ENCODE assay signal across 9 cellular contexts in the genomic region with DNA sequence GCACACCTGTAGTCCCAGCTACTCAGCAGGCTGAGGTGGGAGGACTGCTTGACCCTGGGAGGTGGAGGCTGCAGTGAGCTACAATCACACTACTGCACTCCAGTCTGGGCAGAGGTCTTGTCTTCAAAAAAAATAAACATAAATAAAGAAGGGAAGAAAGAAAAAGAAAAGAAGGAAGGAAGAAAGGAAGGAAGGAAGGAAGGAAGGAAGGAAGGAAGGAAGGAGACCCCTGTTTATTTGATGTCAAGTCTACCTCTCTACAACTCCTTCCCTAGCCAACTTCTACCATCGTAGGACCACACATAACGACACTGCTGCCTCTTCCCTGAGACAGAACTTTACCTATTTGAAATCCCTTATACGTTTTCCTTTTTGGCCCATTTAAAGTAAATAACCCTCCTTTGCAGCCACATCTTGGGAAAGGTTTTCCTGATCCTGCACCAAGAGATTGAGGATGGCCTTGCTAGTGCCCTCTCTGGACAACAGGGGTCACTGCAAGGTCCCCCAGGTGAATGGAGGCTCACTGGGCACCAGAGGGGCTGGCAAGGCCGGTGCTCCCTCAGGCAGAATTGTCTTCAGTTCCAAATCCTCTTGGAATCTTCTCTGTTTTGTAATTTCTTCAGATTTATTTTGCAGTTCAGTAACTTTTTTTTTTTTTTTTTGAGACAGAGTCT. TPM values are rescaled to one million over a fixed set of nuclear protein-coding genes. Genes with fewer than 3 reads are reported as not detected.
DNase-seq lines count a peak whose midpoint lies in the region; ATAC-seq and TF ChIP-seq lines count a peak whose summit lies in the region.
"Had no signal": no experiment of that assay in that cellular context is flagged by ENCODE, and none has a peak within 500 bp of the region (broad histone marks: within the 10 kb centered on the region; RNA-seq: fewer than 3 reads in every experiment).

No MANE protein-coding gene starts in this region.

- DNase-seq in right atrium auricular region (ENCODE audit: low spot score) = no peak
- no peak for DNase-seq in left ventricle myocardium superior
- DNase-seq in RPMI7951 (ENCODE audit: low read depth) = peak; percentile 46
- peak; percentile 58 for DNase-seq in glutamatergic neuron

- H3K27me3 Mint-ChIP-seq in glutamatergic neuron (ENCODE audit: unreplicated experiment) = no peaks in the 10 kb centered on the region
- H3K27me3 Mint-ChIP-seq in stimulated activated memory B cell treated with anti-CD40 and anti-IgM and Interleukin-4, amounts not matched to agents 10 μg/mL and 1 μg/mL and 100 μg/mL, for 72 hours = no peaks in the 10 kb centered on the region

- ATAC-seq in left ventricle myocardium superior (no peak), HG03342 (IDR thresholded peaks at IDR 0.05; ENCODE audit: unreplicated experiment) (no peak), GM21526 (IDR thresholded peaks at IDR 0.05; ENCODE audit: low FRiP score, unreplicated experiment) (no peak), GM18520 (IDR thresholded peaks at IDR 0.05; ENCODE audit: unreplicated experiment) (no peak)
- no peak for ATAC-seq in stimulated activated memory B cell treated with anti-CD40 and anti-IgM and Interleukin-4, amounts not matched to agents 10 μg/mL and 1 μg/mL and 100 μg/mL, for 72 hours

- H3K27ac ChIP-seq in right atrium auricular region = no peak overlapping the region
- H3K27ac ChIP-seq: skin epidermis had no signal

- peaks cover 5% of the 10 kb centered on the region for H3K36me3 Mint-ChIP-seq in glutamatergic neuron (ENCODE audit: unreplicated experiment)
- peaks cover 21% of the 10 kb centered on the region for H3K36me3 Mint-ChIP-seq in stimulated activated memory B cell treated with anti-CD40 and anti-IgM and Interleukin-4, amounts not matched to agents 10 μg/mL and 1 μg/mL and 100 μg/mL, for 72 hours

- peaks cover 0 to 19% of the 10 kb centered on the region in 2 donors for H3K4me1 ChIP-seq in right atrium auricular region

- no peak overlapping the region for H3K27ac Mint-ChIP-seq in glutamatergic neuron (ENCODE audit: unreplicated experiment)
- no peak overlapping the region for H3K27ac Mint-ChIP-seq in stimulated activated memory B cell treated with anti-CD40 and anti-IgM and Interleukin-4, amounts not matched to agents 10 μg/mL and 1 μg/mL and 100 μg/mL, for 72 hours

- no peaks in the 10 kb centered on the region for H3K9me3 ChIP-seq in right atrium auricular region

- H3K9me3 Mint-ChIP-seq in glutamatergic neuron (ENCODE audit: unreplicated experiment) = peaks cover 4% of the 10 kb centered on the region
- no peaks in the 10 kb centered on the region for H3K9me3 Mint-ChIP-seq in stimulated activated memory B cell treated with anti-CD40 and anti-IgM and Interleukin-4, amounts not matched to agents 10 μg/mL and 1 μg/mL and 100 μg/mL, for 72 hours

- TF ChIP-seq CTCF in right atrium auricular region (IDR thresholded peaks at IDR 0.05) (peak; percentile 13 to 53), glutamatergic neuron (IDR thresholded peaks at IDR 0.05; ENCODE audit: partially characterized antibody, unreplicated experiment) (peak; percentile 58)

- peaks cover 9% of the 10 kb centered on the region for H3K36me3 ChIP-seq in right atrium auricular region

- H3K4me1 Mint-ChIP-seq in glutamatergic neuron (ENCODE audit: low read depth, unreplicated experiment) = no peaks in the 10 kb centered on the region
- H3K4me1 Mint-ChIP-seq in stimulated activated memory B cell treated with anti-CD40 and anti-IgM and Interleukin-4, amounts not matched to agents 10 μg/mL and 1 μg/mL and 100 μg/mL, for 72 hours = peaks cover 42% of the 10 kb centered on the region

- intact Hi-C loops in left ventricle myocardium superior (cut with micrococcal nuclease) = no loop called here

- H3K4me3 Mint-ChIP-seq in glutamatergic neuron (ENCODE audit: unreplicated experiment) = no peak overlapping the region
- no peak overlapping the region for H3K4me3 Mint-ChIP-seq in stimulated activated memory B cell treated with anti-CD40 and anti-IgM and Interleukin-4, amounts not matched to agents 10 μg/mL and 1 μg/mL and 100 μg/mL, for 72 hours

- no peak overlapping the region for H3K4me3 ChIP-seq in right atrium auricular region
- H3K4me3 ChIP-seq: skin epidermis had no signal

- H3K27me3 ChIP-seq in right atrium auricular region = no peaks in the 10 kb centered on the region

RNA-seq across cellular contexts. Expression of a gene that starts 10.5 kb away (rescaled TPM):
- total RNA-seq in right atrium auricular region = 1,000 to 10,000 TPM; 1,334 to 2,461 TPM
- total RNA-seq in left ventricle myocardium superior = 1,255 TPM
- total RNA-seq in RPMI7951 (2014; rRNA removed; shearing (Covaris generic)) = 2,147 and 2,510 TPM in 2 replicates
- total RNA-seq in glutamatergic neuron (ENCODE audit: unreplicated experiment) = 1,465 TPM

RNA-seq across cellular contexts. Expression of a gene that starts 26.3 kb away (rescaled TPM):
- total RNA-seq in right atrium auricular region (100 to 1,000 TPM; 268 to 424 TPM), left ventricle myocardium superior (341 TPM), glutamatergic neuron (ENCODE audit: unreplicated experiment) (3.1 TPM)
- total RNA-seq in RPMI7951 (2014; rRNA removed; shearing (Covaris generic)) = 38.7 and 53.3 TPM in 2 replicates

Comparison
In these comparisons a context has a peak if more than half of its experiments do, and no peak if none do; other contexts are left out.
1. DNase-seq: peak in RPMI7951 (single experiment) and glutamatergic neuron (single experiment); none in right atrium auricular region (single experiment) and left ventricle myocardium superior (single experiment).